24 cellular contexts compared by ENCODE assay signal in genomic region chr16:84461029-84461415, GRCh38. TPM values are rescaled to one million over a fixed set of nuclear protein-coding genes. Genes with fewer than 3 reads are reported as not detected.
A peak's percentile ranks its signal among the peaks of the same experiment; 100 is the strongest.
DNase-seq lines count a peak whose midpoint lies in the region; ATAC-seq and TF ChIP-seq lines count a peak whose summit lies in the region.
"Had no signal": no experiment of that assay in that cellular context is flagged by ENCODE, and none has a peak within 500 bp of the region (broad histone marks: within the 10 kb centered on the region; RNA-seq: fewer than 3 reads in every experiment).

No MANE protein-coding gene starts in this region.

- no peak overlapping the region for H3K27ac Mint-ChIP-seq in natural killer cell treated with Interleukin-12 subunit alpha and Interleukin-12 subunit beta and Interleukin-15 and Interleukin-18, amount 100 ng/mL, for 72 hours
- no peak overlapping the region for H3K27ac Mint-ChIP-seq in natural killer cell
- H3K27ac Mint-ChIP-seq: activated naive CD4-positive, alpha-beta T cell treated with anti-CD3 and anti-CD28 coated beads for 36 hours; HFFc6; T-cell had no signal

- H3K27me3 ChIP-seq in body of pancreas = no peaks in the 10 kb centered on the region
- H3K27me3 ChIP-seq: cardiac muscle cell had no signal

- no peaks in the 10 kb centered on the region for H3K9me3 Mint-ChIP-seq in natural killer cell treated with Interleukin-12 subunit alpha and Interleukin-12 subunit beta and Interleukin-15 and Interleukin-18, amount 100 ng/mL, for 72 hours
- peaks cover 0 to 3% of the 10 kb centered on the region in 2 donors for H3K9me3 Mint-ChIP-seq in natural killer cell
- H3K9me3 Mint-ChIP-seq: activated naive CD4-positive, alpha-beta T cell treated with anti-CD3 and anti-CD28 coated beads for 36 hours had no signal

- intact Hi-C loops in natural killer cell (cut with micrococcal nuclease) = no loop called here
- intact Hi-C loops in body of pancreas (cut with DNase I) = no loop called here

- no peaks in the 10 kb centered on the region for H3K9me3 ChIP-seq in body of pancreas
- H3K9me3 ChIP-seq: thoracic aorta had no signal

- WGBS in body of pancreas, 2 donors = 44 to 45% methylated on average over 6 to 8 of the region's 8 CpGs

- no peak overlapping the region for H3K27ac ChIP-seq in body of pancreas
- H3K27ac ChIP-seq: cardiac muscle cell, PC-9, thoracic aorta had no signal

- no peak for TF ChIP-seq CTCF in natural killer cell (IDR thresholded peaks at IDR 0.05)
- no peak for TF ChIP-seq CTCF in body of pancreas (IDR thresholded peaks at IDR 0.05)
- TF ChIP-seq CTCF in omental fat pad (IDR thresholded peaks at IDR 0.05) = no peak

- peaks cover 6% of the 10 kb centered on the region for H3K36me3 Mint-ChIP-seq in natural killer cell treated with Interleukin-12 subunit alpha and Interleukin-12 subunit beta and Interleukin-15 and Interleukin-18, amount 100 ng/mL, for 72 hours
- H3K36me3 Mint-ChIP-seq in natural killer cell = no peaks in the 10 kb centered on the region

- no peak for TF ChIP-seq POLR2A in body of pancreas (IDR thresholded peaks at IDR 0.05)

- H3K36me3 ChIP-seq in body of pancreas (replicated peaks in 1 of 2; ENCODE audit: insufficient read depth in 1 of 2, low read depth in 2 of 2) = no peaks in the 10 kb centered on the region
- H3K36me3 ChIP-seq: cardiac muscle cell had no signal

- no peak overlapping the region for H3K4me3 Mint-ChIP-seq in natural killer cell treated with Interleukin-12 subunit alpha and Interleukin-12 subunit beta and Interleukin-15 and Interleukin-18, amount 100 ng/mL, for 72 hours
- no peak overlapping the region for H3K4me3 Mint-ChIP-seq in natural killer cell
- H3K4me3 Mint-ChIP-seq: activated naive CD4-positive, alpha-beta T cell treated with anti-CD3 and anti-CD28 coated beads for 36 hours; HFFc6; T-cell had no signal

- no peaks in the 10 kb centered on the region for H3K27me3 Mint-ChIP-seq in natural killer cell treated with Interleukin-12 subunit alpha and Interleukin-12 subunit beta and Interleukin-15 and Interleukin-18, amount 100 ng/mL, for 72 hours
- H3K27me3 Mint-ChIP-seq in natural killer cell (ENCODE audit: low read depth in 2 of 2) = peaks cover 0 to 2% of the 10 kb centered on the region in 2 donors
- H3K27me3 Mint-ChIP-seq: CD4-positive, alpha-beta memory T cell; T-cell had no signal

- no peaks in the 10 kb centered on the region for H3K4me1 ChIP-seq in body of pancreas

- peak; percentile 29 for DNase-seq in natural killer cell treated with Interleukin-12 subunit alpha and Interleukin-12 subunit beta and Interleukin-15 and Interleukin-18, amount 100 ng/mL, for 72 hours (ENCODE audit: low spot score)
- DNase-seq in natural killer cell (no peak), body of pancreas (no peak), omental fat pad (ENCODE audit: low spot score) (peak; percentile 21), medulla oblongata (ENCODE audit: extremely low spot score) (no peak), DMS153 treated with DMSO at 0.1 percent for 48 hours (lab: John Stamatoyannopoulos, UW; ENCODE audit: unreplicated experiment) (no peak)
- DNase-seq: activated CD4-positive, alpha-beta T cell treated with anti-CD3 and anti-CD28 coated beads for 1 hour; activated naive CD4-positive, alpha-beta T cell treated with anti-CD3 and anti-CD28 coated beads for 36 hours; activated T-cell treated with anti-CD3 and anti-CD28 coated beads, Interleukin-2, amount 50 U/mL, for 1 hour; CD4-positive, alpha-beta memory T cell; dermis blood vessel endothelial cell; HFFc6; KG1; NCI-H1417 treated with DMSO at 0.1 percent for 48 hours; NCI-H510A; NK-92 treated with Interleukin-12 subunit alpha and Interleukin-12 subunit beta, amount 100 ng/mL, for 24 hours; PC-9; stimulated activated CD4-positive, alpha-beta T cell treated with anti-CD3 and anti-CD28 coated beads, Interleukin-12 subunit alpha, Interleukin-12 subunit beta, amount 100 ng/mL, for 4 hours; stimulated activated CD4-positive, alpha-beta T cell treated with anti-CD3 and anti-CD28 coated beads, Interleukin-4, amount 100 ng/mL, for 24 hours; stimulated activated naive CD4-positive, alpha-beta T cell; T-cell had no signal

- no peak for ATAC-seq in natural killer cell treated with Interleukin-12 subunit alpha and Interleukin-12 subunit beta and Interleukin-15 and Interleukin-18, amount 100 ng/mL, for 72 hours
- ATAC-seq in natural killer cell = no peak
- ATAC-seq in body of pancreas = peak; percentile 12
- no peak for ATAC-seq in omental fat pad (ENCODE audit: low FRiP score)
- no peak for ATAC-seq in HG02973 (IDR thresholded peaks at IDR 0.05; ENCODE audit: unreplicated experiment)
- ATAC-seq: T-cell had no signal

- H3K4me1 Mint-ChIP-seq in natural killer cell treated with Interleukin-12 subunit alpha and Interleukin-12 subunit beta and Interleukin-15 and Interleukin-18, amount 100 ng/mL, for 72 hours (ENCODE audit: low read depth in 2 of 2) = peaks cover 0 to 2% of the 10 kb centered on the region in 2 donors
- H3K4me1 Mint-ChIP-seq in natural killer cell = no peaks in the 10 kb centered on the region

- no peak overlapping the region for H3K4me3 ChIP-seq in body of pancreas
- H3K4me3 ChIP-seq: cardiac muscle cell, PC-9, thoracic aorta had no signal

RNA-seq across cellular contexts. Expression of gene MEAK7, which starts 43.4 kb away (rescaled TPM):
- total RNA-seq in natural killer cell treated with Interleukin-12 subunit alpha and Interleukin-12 subunit beta and Interleukin-15 and Interleukin-18, amount 100 ng/mL, for 72 hours = 10 to 100 TPM in 1 of 2 donors, 1 to 10 TPM in 1; 9.4 to 10.0 TPM
- total RNA-seq in natural killer cell = 1 to 10 TPM; 4.8 to 8.5 (median 4.8) TPM
- 10 to 100 TPM in 1 of 2 donors, 1 to 10 TPM in 1; 6.7 to 11.2 TPM for total RNA-seq in body of pancreas
- total RNA-seq in omental fat pad = 1 to 10 TPM; 6.4 to 9.1 (median 8.4) TPM

Comparison
In these comparisons a context has a peak if more than half of its experiments do, and no peak if none do; other contexts are left out.
1. DNase-seq: peak in natural killer cell treated with Interleukin-12 subunit alpha and Interleukin-12 subunit beta and Interleukin-15 and Interleukin-18, amount 100 ng/mL, for 72 hours (single experiment) and omental fat pad (single experiment); none in natural killer cell (single experiment), body of pancreas (0 of 4), medulla oblongata (single experiment) and DMS153 treated with DMSO at 0.1 percent for 48 hours (single experiment).